In genomic region chr2:222477962-222478608, GRCh38 we compare ENCODE assay signal across 22 cellular contexts. TPM values are rescaled to one million over a fixed set of nuclear protein-coding genes. Genes with fewer than 3 reads are reported as not detected.
DNase-seq lines count a peak whose midpoint lies in the region; ATAC-seq and TF ChIP-seq lines count a peak whose summit lies in the region.
"Had no signal": no experiment of that assay in that cellular context is flagged by ENCODE, and none has a peak within 500 bp of the region (broad histone marks: within the 10 kb centered on the region; RNA-seq: fewer than 3 reads in every experiment).

No MANE protein-coding gene starts in this region.

- H3K4me1 Mint-ChIP-seq in GM23338, result peaks cover 10% of the 10 kb centered on the region
- peaks cover 30% of the 10 kb centered on the region for H3K4me1 Mint-ChIP-seq in nephron progenitor cell
- H3K4me1 Mint-ChIP-seq: CD14-positive monocyte, IgD-negative memory B cell had no signal

- peaks cover 40% of the 10 kb centered on the region for H3K27me3 ChIP-seq in GM23338 (ENCODE audit: insufficient read depth)
- peaks cover 48% of the 10 kb centered on the region for H3K27me3 ChIP-seq in HUES6 (ENCODE audit: control insufficient read depth, insufficient read depth, low read length)
- H3K27me3 ChIP-seq in ascending aorta, result no peaks in the 10 kb centered on the region

- peak overlapping the region; percentile 57; the same call in 1 of the 2 replicates for H3K4me2 ChIP-seq in GM23338

- no peak overlapping the region for H3K9ac ChIP-seq in HUES6 (ENCODE audit: low read length)

- peak overlapping the region; percentile 67; the same call in 1 of the 2 replicates for H2AFZ ChIP-seq in GM23338

- H4K20me1 ChIP-seq in GM23338 (replicated peaks; ENCODE audit: insufficient read depth), result no peaks in the 10 kb centered on the region

- peak; percentile 97 for ATAC-seq in GM23338
- ATAC-seq in HG03045 (IDR thresholded peaks at IDR 0.05; ENCODE audit: unreplicated experiment), result no peak

- H3K4me3 Mint-ChIP-seq in GM23338 (peak overlapping the region; percentile 52), nephron progenitor cell (peak overlapping the region; percentile 69)
- H3K4me3 Mint-ChIP-seq: CD14-positive monocyte, IgD-negative memory B cell had no signal

- DNase-seq in GM23338 (ENCODE audit: low spot score) (peak; percentile 62), iPS DF 19.7 (ENCODE audit: low read depth, low spot score) (peak; percentile 23), nephron progenitor cell (peak; percentile 33), ascending aorta (ENCODE audit: low spot score in 2 of 2) (no peak)
- no peak for DNase-seq in activated CD8-positive, alpha-beta memory T cell treated with anti-CD3 and anti-CD28 coated beads for 24 hours
- DNase-seq in activated CD4-positive, alpha-beta T cell treated with anti-CD3 and anti-CD28 coated beads, Interleukin-2, amount 50 U/mL, for 4 hours, result no peak
- DNase-seq: ACHN; AML-193; COR-L47; EL; NCI-H1930; NCI-H2171 treated with DMSO at 0.1 percent for 48 hours; NCI-H446 treated with DMSO at 0.1 percent for 48 hours; NK-92 treated with Interleukin-12 subunit alpha and Interleukin-12 subunit beta, amount 100 ng/mL, for 24 hours; OCI-M1; SHP77 treated with DMSO at 0.1 percent for 48 hours had no signal

- H3K36me3 Mint-ChIP-seq in GM23338 (ENCODE audit: low read depth) (no peaks in the 10 kb centered on the region), nephron progenitor cell (ENCODE audit: low read depth) (peaks cover 6% of the 10 kb centered on the region)
- H3K36me3 Mint-ChIP-seq: CD14-positive monocyte had no signal

- H3K9me2 ChIP-seq in GM23338 (ENCODE audit: insufficient read depth), result no peaks in the 10 kb centered on the region

- no peaks in the 10 kb centered on the region for H3K27me3 Mint-ChIP-seq in GM23338 (ENCODE audit: insufficient read depth, low read depth, poor library complexity)
- peaks cover 3% of the 10 kb centered on the region for H3K27me3 Mint-ChIP-seq in nephron progenitor cell (ENCODE audit: low read depth, poor library complexity)
- H3K27me3 Mint-ChIP-seq: IgD-negative memory B cell had no signal

- H3K27ac Mint-ChIP-seq in GM23338 (no peak overlapping the region), nephron progenitor cell (no peak overlapping the region)
- H3K27ac Mint-ChIP-seq: CD14-positive monocyte, IgD-negative memory B cell had no signal

- no peaks in the 10 kb centered on the region for H3K9me3 ChIP-seq in HUES6 (ENCODE audit: control insufficient read depth, insufficient read depth, low read depth, low read length)
- H3K9me3 ChIP-seq in ascending aorta, result no peaks in the 10 kb centered on the region

- peak overlapping the region; percentile 38; the same call in 1 of the 2 replicates for H3K4me3 ChIP-seq in GM23338
- H3K4me3 ChIP-seq in HUES6 (ENCODE audit: low read depth, low read length), result peak overlapping the region; percentile 53
- H3K4me3 ChIP-seq in ascending aorta, result no peak overlapping the region

- intact Hi-C loops in ascending aorta (cut with DNase I), result no loop called here

- H3K79me2 ChIP-seq in GM23338 (replicated peaks; ENCODE audit: insufficient read depth), result no peaks in the 10 kb centered on the region

- H3K4me1 ChIP-seq in GM23338 (ENCODE audit: insufficient read depth) (peaks cover 4% of the 10 kb centered on the region; the same call in 1 of the 2 replicates), HUES6 (ENCODE audit: control insufficient read depth, insufficient read depth, low read length) (peaks cover 15% of the 10 kb centered on the region; the same call in 1 of the 2 replicates), ascending aorta (no peaks in the 10 kb centered on the region)

- H3K27ac ChIP-seq in GM23338 (ENCODE audit: low read depth) (no peak overlapping the region), HUES6 (ENCODE audit: low read depth, low read length) (no peak overlapping the region), ascending aorta (no peak overlapping the region)

- H3K9me3 Mint-ChIP-seq in GM23338 (no peaks in the 10 kb centered on the region), nephron progenitor cell (peaks cover 3% of the 10 kb centered on the region)
- H3K9me3 Mint-ChIP-seq: IgD-negative memory B cell had no signal

- no peaks in the 10 kb centered on the region for H3F3A ChIP-seq in GM23338 (replicated peaks; ENCODE audit: low read depth)

- no peaks in the 10 kb centered on the region for H3K36me3 ChIP-seq in GM23338 (ENCODE audit: insufficient read depth)
- no peaks in the 10 kb centered on the region for H3K36me3 ChIP-seq in HUES6 (ENCODE audit: control insufficient read depth, insufficient read depth, low read length)
- H3K36me3 ChIP-seq in ascending aorta, result no peaks in the 10 kb centered on the region

- no peak for TF ChIP-seq CTCF in GM23338 (conservative IDR thresholded peaks at IDR 0.05; ENCODE audit: low read depth in 2 of 2)
- no peak for TF ChIP-seq CTCF in nephron progenitor cell (IDR thresholded peaks at IDR 0.05)
- TF ChIP-seq CTCF in ascending aorta (IDR thresholded peaks at IDR 0.05), result no peak

TF ChIP-seq in GM23338, 12 proteins besides CTCF, POLR2A, EP300 and RAD21 (continues in another document):
- TF ChIP-seq CREB1 (CRISPR knock-in tag; IDR thresholded peaks at IDR 0.05; ENCODE audit: low read depth), result no peak
- TF ChIP-seq, protein P1, sequence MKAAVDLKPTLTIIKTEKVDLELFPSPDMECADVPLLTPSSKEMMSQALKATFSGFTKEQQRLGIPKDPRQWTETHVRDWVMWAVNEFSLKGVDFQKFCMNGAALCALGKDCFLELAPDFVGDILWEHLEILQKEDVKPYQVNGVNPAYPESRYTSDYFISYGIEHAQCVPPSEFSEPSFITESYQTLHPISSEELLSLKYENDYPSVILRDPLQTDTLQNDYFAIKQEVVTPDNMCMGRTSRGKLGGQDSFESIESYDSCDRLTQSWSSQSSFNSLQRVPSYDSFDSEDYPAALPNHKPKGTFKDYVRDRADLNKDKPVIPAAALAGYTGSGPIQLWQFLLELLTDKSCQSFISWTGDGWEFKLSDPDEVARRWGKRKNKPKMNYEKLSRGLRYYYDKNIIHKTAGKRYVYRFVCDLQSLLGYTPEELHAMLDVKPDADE (IDR thresholded peaks at IDR 0.05), result no peak
- TF ChIP-seq NANOG (IDR thresholded peaks at IDR 0.05; ENCODE audit: borderline replicate concordance), result no peak
- TF ChIP-seq JUNB (IDR thresholded peaks at IDR 0.05; ENCODE audit: unreplicated experiment), result no peak
- no peak for TF ChIP-seq EZH2phosphoT487 (IDR thresholded peaks at IDR 0.05; ENCODE audit: unreplicated experiment)
- no peak for TF ChIP-seq POLR2AphosphoS5 (IDR thresholded peaks at IDR 0.05; ENCODE audit: low read depth)
- no peak for TF ChIP-seq ZNF331 (CRISPR knock-in tag; IDR thresholded peaks at IDR 0.05; ENCODE audit: low read depth)
- TF ChIP-seq EZH2 (IDR thresholded peaks at IDR 0.05; ENCODE audit: low read depth, unreplicated experiment), result no peak
- no peak for TF ChIP-seq STAT1 (IDR thresholded peaks at IDR 0.05; ENCODE audit: unreplicated experiment)
- no peak for TF ChIP-seq ZNF114 (CRISPR knock-in tag; IDR thresholded peaks at IDR 0.05)
- TF ChIP-seq, protein P2, sequence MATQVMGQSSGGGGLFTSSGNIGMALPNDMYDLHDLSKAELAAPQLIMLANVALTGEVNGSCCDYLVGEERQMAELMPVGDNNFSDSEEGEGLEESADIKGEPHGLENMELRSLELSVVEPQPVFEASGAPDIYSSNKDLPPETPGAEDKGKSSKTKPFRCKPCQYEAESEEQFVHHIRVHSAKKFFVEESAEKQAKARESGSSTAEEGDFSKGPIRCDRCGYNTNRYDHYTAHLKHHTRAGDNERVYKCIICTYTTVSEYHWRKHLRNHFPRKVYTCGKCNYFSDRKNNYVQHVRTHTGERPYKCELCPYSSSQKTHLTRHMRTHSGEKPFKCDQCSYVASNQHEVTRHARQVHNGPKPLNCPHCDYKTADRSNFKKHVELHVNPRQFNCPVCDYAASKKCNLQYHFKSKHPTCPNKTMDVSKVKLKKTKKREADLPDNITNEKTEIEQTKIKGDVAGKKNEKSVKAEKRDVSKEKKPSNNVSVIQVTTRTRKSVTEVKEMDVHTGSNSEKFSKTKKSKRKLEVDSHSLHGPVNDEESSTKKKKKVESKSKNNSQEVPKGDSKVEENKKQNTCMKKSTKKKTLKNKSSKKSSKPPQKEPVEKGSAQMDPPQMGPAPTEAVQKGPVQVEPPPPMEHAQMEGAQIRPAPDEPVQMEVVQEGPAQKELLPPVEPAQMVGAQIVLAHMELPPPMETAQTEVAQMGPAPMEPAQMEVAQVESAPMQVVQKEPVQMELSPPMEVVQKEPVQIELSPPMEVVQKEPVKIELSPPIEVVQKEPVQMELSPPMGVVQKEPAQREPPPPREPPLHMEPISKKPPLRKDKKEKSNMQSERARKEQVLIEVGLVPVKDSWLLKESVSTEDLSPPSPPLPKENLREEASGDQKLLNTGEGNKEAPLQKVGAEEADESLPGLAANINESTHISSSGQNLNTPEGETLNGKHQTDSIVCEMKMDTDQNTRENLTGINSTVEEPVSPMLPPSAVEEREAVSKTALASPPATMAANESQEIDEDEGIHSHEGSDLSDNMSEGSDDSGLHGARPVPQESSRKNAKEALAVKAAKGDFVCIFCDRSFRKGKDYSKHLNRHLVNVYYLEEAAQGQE (IDR thresholded peaks at IDR 0.05; ENCODE audit: unreplicated experiment), result no peak

RNA-seq across cellular contexts. Expression of gene SGPP2, which starts 53.7 kb away (rescaled TPM):
- not detected in 2 replicates for total RNA-seq in GM23338 (2014; rRNA removed; shearing (Covaris generic))
- 0.08 and 0.09 TPM in 2 replicates for polyA plus RNA-seq in GM23338 (2016; fragmentation: Nextera tagmentation; extraction: Ambion mirVana)
- 0.21 TPM for total RNA-seq in ascending aorta
- total RNA-seq: LHCN-M2, RPMI7951 had no signal
- polyA plus RNA-seq: CD14-positive monocyte had no signal

Comparison
In these comparisons a context has a peak if more than half of its experiments do, and no peak if none do; other contexts are left out.
1. DNase-seq: peak in GM23338 (single experiment), iPS DF 19.7 (single experiment) and nephron progenitor cell (single experiment); none in activated CD8-positive, alpha-beta memory T cell treated with anti-CD3 and anti-CD28 coated beads for 24 hours (single experiment), activated CD4-positive, alpha-beta T cell treated with anti-CD3 and anti-CD28 coated beads, Interleukin-2, amount 50 U/mL, for 4 hours (0 of 2) and ascending aorta (0 of 2).
2. H3K4me3 ChIP-seq: peak in GM23338 (single experiment) and HUES6 (single experiment); none in ascending aorta (0 of 2).